Comparison of ENCODE assay signal across 20 cellular contexts in the genomic region with DNA sequence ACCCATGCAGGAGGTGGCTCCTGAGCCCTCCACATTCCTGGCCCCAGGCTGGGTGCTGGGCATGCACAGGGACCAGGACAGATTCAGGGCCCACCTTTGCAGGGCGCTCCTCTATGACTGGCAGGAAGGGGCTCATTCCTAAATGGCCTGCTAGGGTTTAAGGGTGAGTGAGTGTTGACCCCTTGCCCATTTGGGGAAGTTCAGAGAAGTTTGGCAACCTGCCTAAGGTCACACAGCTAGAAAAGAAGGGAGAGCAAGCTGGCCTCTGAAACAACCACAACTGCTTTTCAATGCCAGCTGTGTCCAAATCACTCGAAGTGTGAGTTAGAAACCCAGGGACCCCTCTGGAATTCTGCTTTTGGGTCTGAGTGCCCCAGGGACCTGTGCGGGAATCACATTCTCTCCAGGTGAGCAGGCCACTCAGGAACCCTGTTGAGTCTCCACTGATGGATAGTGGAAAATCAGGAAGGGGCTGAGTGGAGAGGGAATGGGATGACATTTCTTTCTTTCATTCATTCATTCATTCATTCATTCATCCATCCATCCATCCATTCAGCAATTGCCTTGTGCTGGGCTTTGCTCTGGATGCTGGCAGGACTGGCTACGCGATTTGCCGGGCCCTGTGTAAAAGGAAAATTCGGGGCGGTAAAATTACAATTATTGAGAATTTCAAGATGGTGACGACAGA.
A peak's percentile ranks its signal among the peaks of the same experiment; 100 is the strongest.
DNase-seq lines count a peak whose midpoint lies in the region; ATAC-seq and TF ChIP-seq lines count a peak whose summit lies in the region.
"Had no signal": no experiment of that assay in that cellular context is flagged by ENCODE, and none has a peak within 500 bp of the region (broad histone marks: within the 10 kb centered on the region; RNA-seq: fewer than 3 reads in every experiment).

No MANE protein-coding gene starts in this region.

- no peak for ATAC-seq in activated T-helper 17 cell treated with anti-CD3 and anti-CD28 coated beads, Interleukin-2, amount 50 U/mL, for 72 hours (replicated peaks)
- ATAC-seq in GM18909 (IDR thresholded peaks at IDR 0.05; ENCODE audit: poor library complexity, unreplicated experiment) (no peak), HG02571 (IDR thresholded peaks at IDR 0.05; ENCODE audit: unreplicated experiment) (no peak), T-helper 17 cell (no peak)

- H3K4me1 ChIP-seq in cardiac muscle cell (ENCODE audit: low read depth), result peaks cover 12% of the 10 kb centered on the region
- peaks cover 15% of the 10 kb centered on the region for H3K4me1 ChIP-seq in left ventricle myocardium inferior
- H3K4me1 ChIP-seq: SJCRH30 had no signal

- no peaks in the 10 kb centered on the region for H3K9me3 ChIP-seq in cardiac muscle cell (ENCODE audit: low read depth)
- no peaks in the 10 kb centered on the region for H3K9me3 ChIP-seq in left ventricle myocardium inferior (replicated peaks)
- no peaks in the 10 kb centered on the region for H3K9me3 ChIP-seq in T-helper 17 cell (ENCODE audit: control insufficient read depth, low read length, poor library complexity, severe bottlenecking)
- H3K9me3 ChIP-seq: BLaER1 treated with 17β-estradiol and CSF1 and Interleukin-3, amounts not matched to agents 10 nM and 100 nM; MG63; SJCRH30 had no signal

- H3K4me1 Mint-ChIP-seq in activated T-helper 17 cell treated with anti-CD3 and anti-CD28 coated beads, Interleukin-2, amount 50 U/mL, for 72 hours, result peaks cover 4% of the 10 kb centered on the region
- H3K4me1 Mint-ChIP-seq in mesothelial cell of epicardium (peaks cover 73% of the 10 kb centered on the region), T-helper 17 cell (peaks cover 9% of the 10 kb centered on the region)

- no peaks in the 10 kb centered on the region for H3K9me3 Mint-ChIP-seq in activated T-helper 17 cell treated with anti-CD3 and anti-CD28 coated beads, Interleukin-2, amount 50 U/mL, for 72 hours
- H3K9me3 Mint-ChIP-seq in mesothelial cell of epicardium, result no peaks in the 10 kb centered on the region
- H3K9me3 Mint-ChIP-seq: CD8-positive, alpha-beta memory T cell had no signal

- H3K27ac Mint-ChIP-seq in activated T-helper 17 cell treated with anti-CD3 and anti-CD28 coated beads, Interleukin-2, amount 50 U/mL, for 72 hours, result peak overlapping the region; percentile 45
- peak overlapping the region; percentile 92 for H3K27ac Mint-ChIP-seq in mesothelial cell of epicardium
- H3K27ac Mint-ChIP-seq in T-helper 17 cell, result no peak overlapping the region

- no peak for DNase-seq in cardiac muscle cell (ENCODE audit: low read depth in 1 of 2, low spot score in 1 of 2)
- DNase-seq in left ventricle myocardium inferior, result no peak
- DNase-seq in mesothelial cell of epicardium (ENCODE audit: low spot score in 2 of 2, unreplicated experiment in 2 of 2), result no peak
- no peak for DNase-seq in T-helper 17 cell
- no peak for DNase-seq in KBM-7
- DNase-seq: CD8-positive, alpha-beta memory T cell; DMS79 treated with DMSO at 0.1 percent for 48 hours; MG63; NCI-H1105; NCI-H1694; NCI-H2107; NCI-H526; NK-92 treated with Interleukin-12 subunit alpha and Interleukin-12 subunit beta, amount 100 ng/mL, for 24 hours; OCI-M1; SJCRH30 had no signal

- no peaks in the 10 kb centered on the region for H3K36me3 Mint-ChIP-seq in activated T-helper 17 cell treated with anti-CD3 and anti-CD28 coated beads, Interleukin-2, amount 50 U/mL, for 72 hours (ENCODE audit: low read depth)
- no peaks in the 10 kb centered on the region for H3K36me3 Mint-ChIP-seq in mesothelial cell of epicardium
- no peaks in the 10 kb centered on the region for H3K36me3 Mint-ChIP-seq in T-helper 17 cell (ENCODE audit: low read depth)
- H3K36me3 Mint-ChIP-seq: CD8-positive, alpha-beta memory T cell had no signal

- in situ Hi-C loops in KBM-7 (cut with MboI; ENCODE audit: low pct_unique_long_range_greater_than_20kb, low sequenced_read_pairs), result no loop called here

- H3K27me3 ChIP-seq in cardiac muscle cell (no peaks in the 10 kb centered on the region), left ventricle myocardium inferior (ENCODE audit: low read depth) (no peaks in the 10 kb centered on the region)
- H3K27me3 ChIP-seq: BLaER1 treated with 17β-estradiol and CSF1 and Interleukin-3, amounts not matched to agents 10 nM and 100 nM; MG63 had no signal

- no peak overlapping the region for H3K4me3 Mint-ChIP-seq in activated T-helper 17 cell treated with anti-CD3 and anti-CD28 coated beads, Interleukin-2, amount 50 U/mL, for 72 hours
- no peak overlapping the region for H3K4me3 Mint-ChIP-seq in mesothelial cell of epicardium
- H3K4me3 Mint-ChIP-seq in T-helper 17 cell, result no peak overlapping the region
- H3K4me3 Mint-ChIP-seq: CD8-positive, alpha-beta memory T cell had no signal

- intact Hi-C loops in left ventricle myocardium inferior (cut with micrococcal nuclease), result no loop called here

- H3K27ac ChIP-seq in cardiac muscle cell (peak overlapping the region; percentile 66), left ventricle myocardium inferior (replicated peaks) (no peak overlapping the region)
- H3K27ac ChIP-seq: BLaER1 treated with 17β-estradiol and CSF1 and Interleukin-3, amounts not matched to agents 10 nM and 100 nM; RWPE1; SJCRH30 had no signal

- no peaks in the 10 kb centered on the region for H3K36me3 ChIP-seq in cardiac muscle cell
- H3K36me3 ChIP-seq in left ventricle myocardium inferior, result no peaks in the 10 kb centered on the region
- H3K36me3 ChIP-seq: BLaER1 treated with 17β-estradiol and CSF1 and Interleukin-3, amounts not matched to agents 10 nM and 100 nM; MG63; SJCRH30 had no signal

- no peaks in the 10 kb centered on the region for H3K27me3 Mint-ChIP-seq in activated T-helper 17 cell treated with anti-CD3 and anti-CD28 coated beads, Interleukin-2, amount 50 U/mL, for 72 hours
- no peaks in the 10 kb centered on the region for H3K27me3 Mint-ChIP-seq in mesothelial cell of epicardium (ENCODE audit: low read depth)
- peaks cover 11% of the 10 kb centered on the region for H3K27me3 Mint-ChIP-seq in T-helper 17 cell

- TF ChIP-seq CTCF in cardiac muscle cell (IDR thresholded peaks at IDR 0.05; ENCODE audit: low read depth, low read length) (no peak), left ventricle myocardium inferior (IDR thresholded peaks at IDR 0.05; ENCODE audit: borderline replicate concordance) (no peak), mesothelial cell of epicardium (IDR thresholded peaks at IDR 0.05; ENCODE audit: unreplicated experiment) (no peak)

- no peak overlapping the region for H3K4me3 ChIP-seq in cardiac muscle cell
- no peak overlapping the region for H3K4me3 ChIP-seq in left ventricle myocardium inferior
- H3K4me3 ChIP-seq: BLaER1 treated with 17β-estradiol and CSF1 and Interleukin-3, amounts not matched to agents 10 nM and 100 nM; MG63; SJCRH30 had no signal
